15 cellular contexts compared by ENCODE assay signal in the genomic region with DNA sequence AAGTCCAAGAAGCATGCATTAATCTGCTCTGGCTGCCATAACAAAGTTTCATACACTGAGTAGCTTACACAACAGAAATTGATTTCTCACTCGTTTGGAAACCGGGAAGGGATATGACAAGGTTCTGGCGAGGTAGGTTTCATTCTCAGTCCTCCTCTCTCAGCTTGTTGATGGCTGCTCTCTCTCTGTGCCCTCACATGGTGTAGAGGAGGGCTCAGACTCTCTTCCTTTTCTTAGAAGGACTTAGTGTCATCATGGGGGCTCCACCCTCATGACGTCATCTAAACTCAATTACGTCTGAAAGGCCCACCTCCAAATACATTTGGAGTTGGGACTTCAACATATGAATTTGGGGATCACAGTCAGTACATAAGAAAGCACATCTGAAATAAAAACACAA. TPM values are rescaled to one million over a fixed set of nuclear protein-coding genes. Genes with fewer than 3 reads are reported as not detected.
A peak's percentile ranks its signal among the peaks of the same experiment; 100 is the strongest.
DNase-seq lines count a peak whose midpoint lies in the region; ATAC-seq and TF ChIP-seq lines count a peak whose summit lies in the region.
"Had no signal": no experiment of that assay in that cellular context is flagged by ENCODE, and none has a peak within 500 bp of the region (broad histone marks: within the 10 kb centered on the region; RNA-seq: fewer than 3 reads in every experiment).

No MANE protein-coding gene starts in this region.

- no peaks in the 10 kb centered on the region for H3K36me3 ChIP-seq in thyroid gland
- H3K36me3 ChIP-seq: BLaER1 treated with 17β-estradiol and CSF1 and Interleukin-3, amounts not matched to agents 10 nM and 100 nM; left ventricle myocardium inferior had no signal

- H3K27me3 ChIP-seq in thyroid gland, result no peaks in the 10 kb centered on the region
- H3K27me3 ChIP-seq: BLaER1 treated with 17β-estradiol and CSF1 and Interleukin-3, amounts not matched to agents 10 nM and 100 nM had no signal

- in situ Hi-C loops in SK-MEL-5 (cut with HindIII; ENCODE audit: low pct_unique_long_range_greater_than_20kb, low sequenced_read_pairs), result no loop called here

- no peak for TF ChIP-seq CTCF in GM12865 (IDR thresholded peaks at IDR 0.05; ENCODE audit: insufficient read depth, low read depth, low read length, missing control alignments)
- no peak for TF ChIP-seq CTCF in thyroid gland (IDR thresholded peaks at IDR 0.05)

- no peak for TF ChIP-seq POLR2A in thyroid gland (IDR thresholded peaks at IDR 0.05)

- 71 to 75% methylated on average over 5 of the region's 5 CpGs for WGBS in thyroid gland, 2 donors

- H3K27ac ChIP-seq in thyroid gland, result no peak overlapping the region
- H3K27ac ChIP-seq: BLaER1 treated with 17β-estradiol and CSF1 and Interleukin-3, amounts not matched to agents 10 nM and 100 nM; left ventricle myocardium inferior had no signal

- peak; percentile 79 for ATAC-seq in GM18867 (IDR thresholded peaks at IDR 0.05; ENCODE audit: unreplicated experiment)
- ATAC-seq in HG02870 (IDR thresholded peaks at IDR 0.05; ENCODE audit: unreplicated experiment), result peak; percentile 72
- ATAC-seq: PC-3 had no signal

- DNase-seq in GM12865 (ENCODE audit: low read depth) (peak; percentile 58), SK-MEL-5 (ENCODE audit: low read depth, low spot score) (peak; percentile 1), thyroid gland (no peak), NCI-H1417 treated with DMSO at 0.1 percent for 48 hours (lab: John Stamatoyannopoulos, UW) (no peak), cerebellar nuclear complex (lab: John Stamatoyannopoulos, UW) (no peak)
- DNase-seq in effector CD8-positive, alpha-beta T cell (lab: John Stamatoyannopoulos, UW), result no peak
- DNase-seq: activated naive CD8-positive, alpha-beta T cell treated with anti-CD3 and anti-CD28 coated beads, Interleukin-2, amount 10 ng/mL, durations not matched to agents 7 days and 5 days; left ventricle myocardium inferior; NCI-H1694; NCI-H446 treated with DMSO at 0.1 percent for 48 hours had no signal

- intact Hi-C loops in thyroid gland (cut with DNase I), result no loop called here

- H3K9me3 ChIP-seq in thyroid gland, result no peaks in the 10 kb centered on the region
- H3K9me3 ChIP-seq: BLaER1 treated with 17β-estradiol and CSF1 and Interleukin-3, amounts not matched to agents 10 nM and 100 nM; left ventricle myocardium inferior had no signal

- H3K4me1 ChIP-seq in thyroid gland, result no peaks in the 10 kb centered on the region
- H3K4me1 ChIP-seq: BLaER1 treated with 17β-estradiol and CSF1 and Interleukin-3, amounts not matched to agents 10 nM and 100 nM; left ventricle myocardium inferior had no signal

- H3K4me3 ChIP-seq in GM12865 (ENCODE audit: low read depth, low read length) (no peak overlapping the region), thyroid gland (replicated peaks in 1 of 3) (no peak overlapping the region)
- H3K4me3 ChIP-seq: BLaER1 treated with 17β-estradiol and CSF1 and Interleukin-3, amounts not matched to agents 10 nM and 100 nM; left ventricle myocardium inferior had no signal

RNA-seq across cellular contexts. Expression of a gene that starts 18.6 kb away (rescaled TPM):
- not detected in 2 replicates for total RNA-seq in SK-MEL-5 (2014; rRNA removed; shearing (Covaris generic))
- polyA plus RNA-seq in SK-MEL-5 (2015; cell fraction: cytosol; rRNA removed), result not detected in 2 replicates
- not detected in 2 replicates for polyA plus RNA-seq in SK-MEL-5 (2015; cell fraction: nucleus; rRNA removed)
- not detected for total RNA-seq in thyroid gland
- total RNA-seq: activated naive CD8-positive, alpha-beta T cell treated with anti-CD3 and anti-CD28 coated beads, Interleukin-2, amount 10 ng/mL, durations not matched to agents 7 days and 5 days; left ventricle myocardium inferior; PC-3; posterior vena cava had no signal

Comparison
In these comparisons a context has a peak if more than half of its experiments do, and no peak if none do; other contexts are left out.
1. DNase-seq: peak in GM12865 (single experiment) and SK-MEL-5 (single experiment); none in thyroid gland (0 of 2), effector CD8-positive, alpha-beta T cell (single experiment), NCI-H1417 treated with DMSO at 0.1 percent for 48 hours (single experiment) and cerebellar nuclear complex (0 of 2).